Comparison of ENCODE assay signal across 8 cellular contexts in the genomic region with DNA sequence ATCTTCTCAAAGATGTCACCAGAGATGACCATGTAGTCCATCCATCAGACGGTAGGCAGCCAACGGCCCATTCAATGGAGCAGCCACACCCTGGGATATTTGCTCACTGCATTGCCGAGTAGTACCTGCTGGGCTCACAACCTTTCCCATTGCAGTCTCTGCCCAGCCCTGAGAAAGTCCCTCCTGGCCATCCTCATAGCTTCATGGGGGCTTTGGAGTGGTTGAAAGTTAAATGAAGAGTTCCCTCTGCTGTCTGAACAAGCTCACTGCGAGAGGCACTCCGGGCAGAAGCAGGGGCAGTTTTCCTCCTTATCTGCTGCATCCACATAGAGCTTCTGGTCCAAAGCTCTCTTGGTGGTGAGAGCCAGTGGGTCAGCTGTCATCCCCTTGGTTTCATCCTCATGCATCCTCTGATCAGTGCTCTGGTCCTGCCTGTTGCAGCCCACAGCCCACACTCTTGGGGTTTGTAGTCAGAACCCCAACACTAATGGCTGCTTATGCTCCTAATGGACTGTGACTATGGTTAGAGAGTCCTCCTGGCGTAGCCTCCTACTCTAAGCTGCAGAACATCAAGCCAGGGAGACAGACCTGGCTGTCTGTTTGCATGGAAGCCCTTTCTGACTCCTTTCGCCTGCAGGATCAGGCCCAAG. TPM values are rescaled to one million over a fixed set of nuclear protein-coding genes. Genes with fewer than 3 reads are reported as not detected.
DNase-seq lines count a peak whose midpoint lies in the region; ATAC-seq and TF ChIP-seq lines count a peak whose summit lies in the region.

No MANE protein-coding gene starts in this region.

- no peak overlapping the region for H3K9ac ChIP-seq in KMS-11

- DNase-seq in NOMO-1 treated with DMSO at 0.1 percent for 48 hours (lab: John Stamatoyannopoulos, UW; ENCODE audit: unreplicated experiment), result peak; percentile 16
- DNase-seq in NOMO-1 (lab: John Stamatoyannopoulos, UW; ENCODE audit: unreplicated experiment in 2 of 2), result no peak
- DNase-seq in SHP77 treated with DMSO at 0.1 percent for 48 hours (lab: John Stamatoyannopoulos, UW), result peak; percentile 87
- peak; percentile 62 for DNase-seq in endothelial cell (ENCODE audit: low spot score)
- no peak for DNase-seq in omental fat pad (ENCODE audit: low spot score)
- DNase-seq in NCI-H1436 treated with DMSO at 0.1 percent for 48 hours (lab: John Stamatoyannopoulos, UW), result no peak

- no peak overlapping the region for H3K4me2 ChIP-seq in KMS-11

- ATAC-seq in omental fat pad (ENCODE audit: low FRiP score), result peak; percentile 38
- no peak for ATAC-seq in GM18502 (IDR thresholded peaks at IDR 0.05; ENCODE audit: poor library complexity, unreplicated experiment)

- H3K27ac ChIP-seq in KMS-11, result no peak overlapping the region

- no peaks in the 10 kb centered on the region for H3K36me3 Mint-ChIP-seq in endothelial cell (ENCODE audit: low read depth, unreplicated experiment)

- H3K4me3 ChIP-seq in KMS-11 (IDR thresholded peaks at IDR 0.05; ENCODE audit: insufficient read depth, low read depth, low read length), result no peak overlapping the region

- no peak overlapping the region for H2AFZ ChIP-seq in KMS-11 (ENCODE audit: low read depth)

- H3K4me3 Mint-ChIP-seq in endothelial cell (ENCODE audit: unreplicated experiment), result no peak overlapping the region

- H3K9me3 Mint-ChIP-seq in endothelial cell (ENCODE audit: unreplicated experiment), result no peaks in the 10 kb centered on the region

- no peaks in the 10 kb centered on the region for H3K36me3 ChIP-seq in KMS-11 (ENCODE audit: insufficient read depth)

- no peaks in the 10 kb centered on the region for H4K20me1 ChIP-seq in KMS-11 (ENCODE audit: insufficient read depth)

- H3K27me3 Mint-ChIP-seq in endothelial cell (ENCODE audit: unreplicated experiment), result peaks cover 3% of the 10 kb centered on the region

- TF ChIP-seq CTCF in KMS-11 (conservative IDR thresholded peaks at IDR 0.05; ENCODE audit: low read depth, low read length) (peak; percentile 71), endothelial cell (IDR thresholded peaks at IDR 0.05; ENCODE audit: unreplicated experiment) (peak; percentile 44), omental fat pad (IDR thresholded peaks at IDR 0.05) (peak in 1 of 3 donors; percentile 13)

- peaks cover 25% of the 10 kb centered on the region for H3K4me1 ChIP-seq in KMS-11 (ENCODE audit: low read depth, poor library complexity, severe bottlenecking)

- H3K79me2 ChIP-seq in KMS-11 (ENCODE audit: insufficient read depth, low read depth), result no peaks in the 10 kb centered on the region

- H3K27ac Mint-ChIP-seq in endothelial cell (ENCODE audit: unreplicated experiment), result no peak overlapping the region

- H3K27me3 ChIP-seq in KMS-11 (ENCODE audit: insufficient read depth, low read depth), result no peaks in the 10 kb centered on the region

- no peaks in the 10 kb centered on the region for H3K4me1 Mint-ChIP-seq in endothelial cell (ENCODE audit: unreplicated experiment)

RNA-seq across cellular contexts. Expression of a gene that starts 23.3 kb away (rescaled TPM):
- total RNA-seq in endothelial cell (ENCODE audit: unreplicated experiment) (not detected), omental fat pad (1 to 10 TPM; 3.2 to 7.1 (median 6.6) TPM)

Comparison
In these comparisons a context has a peak if more than half of its experiments do, and no peak if none do; other contexts are left out.
1. DNase-seq: peak in NOMO-1 treated with DMSO at 0.1 percent for 48 hours (single experiment), SHP77 treated with DMSO at 0.1 percent for 48 hours (single experiment) and endothelial cell (single experiment); none in NOMO-1 (0 of 2), omental fat pad (single experiment) and NCI-H1436 treated with DMSO at 0.1 percent for 48 hours (single experiment).